Comparison of ENCODE assay signal across 9 cellular contexts in the genomic region with DNA sequence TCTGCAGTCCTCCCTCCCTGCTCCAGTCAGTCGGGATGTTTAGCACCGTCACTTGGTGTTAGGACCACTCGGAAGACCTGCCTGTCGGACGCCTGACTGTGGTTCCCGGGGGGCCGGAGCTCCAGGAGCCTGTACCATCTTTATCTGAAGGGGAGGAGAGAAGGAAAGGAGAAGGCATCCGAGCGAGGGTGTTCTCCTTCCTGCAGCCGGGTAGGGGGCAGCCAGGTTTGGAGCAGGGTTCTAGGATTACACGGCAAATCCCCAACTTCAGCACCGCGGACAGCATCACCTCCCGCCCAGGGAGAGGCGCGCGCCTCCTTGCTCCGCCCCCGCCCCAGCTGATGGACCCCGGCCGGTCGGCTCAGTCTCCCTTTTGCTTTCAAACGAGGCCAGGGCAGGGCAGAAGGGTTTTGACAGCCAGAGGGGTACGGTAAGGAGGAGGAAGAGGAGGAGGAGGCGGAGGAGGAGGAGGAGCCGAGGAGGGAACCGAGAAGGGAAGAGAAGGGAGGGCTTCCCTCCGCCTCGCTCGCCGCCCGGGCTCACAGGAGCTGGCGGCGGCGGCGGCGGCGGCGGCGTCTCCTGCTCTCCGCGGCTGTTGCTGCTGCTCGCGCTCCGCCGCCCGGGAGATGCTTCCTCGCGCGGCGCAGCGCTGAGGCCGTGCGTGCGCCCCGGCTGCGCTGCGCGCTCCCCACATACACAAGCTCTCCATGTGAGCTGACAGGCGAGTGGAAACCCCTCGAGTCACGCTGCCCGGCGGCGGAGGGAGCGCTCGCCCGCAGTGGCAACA. TPM values are rescaled to one million over a fixed set of nuclear protein-coding genes. Genes with fewer than 3 reads are reported as not detected.
DNase-seq lines count a peak whose midpoint lies in the region; ATAC-seq and TF ChIP-seq lines count a peak whose summit lies in the region.
"Had no signal": no experiment of that assay in that cellular context is flagged by ENCODE, and none has a peak within 500 bp of the region (broad histone marks: within the 10 kb centered on the region; RNA-seq: fewer than 3 reads in every experiment).

No MANE protein-coding gene starts in this region.

- peak overlapping the region; percentile 70 for H3K4me3 ChIP-seq in GM23338
- H3K4me3 ChIP-seq in parathyroid adenoma (ENCODE audit: low read depth, low read length) = peak overlapping the region; percentile 52

- H3K27me3 ChIP-seq in GM23338 (ENCODE audit: insufficient read depth) = peaks cover 26% of the 10 kb centered on the region
- H3K27me3 ChIP-seq in parathyroid adenoma (ENCODE audit: control insufficient read depth, insufficient read depth, low read length) = no peaks in the 10 kb centered on the region

- no peak overlapping the region for H3K9ac ChIP-seq in parathyroid adenoma

- H3K79me2 ChIP-seq in GM23338 (replicated peaks; ENCODE audit: insufficient read depth) = no peaks in the 10 kb centered on the region
- H3K79me2 ChIP-seq in parathyroid adenoma = no peaks in the 10 kb centered on the region

- H3K9me3 ChIP-seq in parathyroid adenoma (ENCODE audit: control insufficient read depth, low read length) = no peaks in the 10 kb centered on the region
- H3K9me3 ChIP-seq: neutrophil had no signal

- H3K27me3 Mint-ChIP-seq in GM23338 (ENCODE audit: insufficient read depth, low read depth, poor library complexity) = peaks cover 20% of the 10 kb centered on the region

- DNase-seq in AG20443 (ENCODE audit: low spot score) = peak; percentile 68
- peak; percentile 93 for DNase-seq in GM23338 (ENCODE audit: low spot score)
- peak; percentile 34 for DNase-seq in NCI-H460 (ENCODE audit: extremely low read depth, low read depth)
- peak; percentile 46 for DNase-seq in amniotic stem cell (lab: John Stamatoyannopoulos, UW)
- DNase-seq in left cardiac atrium = peak; percentile 54

- TF ChIP-seq CTCF in GM23338 (conservative IDR thresholded peaks at IDR 0.05; ENCODE audit: low read depth in 2 of 2) (no peak), parathyroid adenoma (IDR thresholded peaks at IDR 0.05) (no peak)

- intact Hi-C loops in left cardiac atrium (cut with DNase I) = no loop called here

- no peaks in the 10 kb centered on the region for H4K20me1 ChIP-seq in GM23338 (replicated peaks; ENCODE audit: insufficient read depth)

- ATAC-seq in GM23338 (peak; percentile 84), left cardiac atrium (peak; percentile 88 to 95), HG02763 (IDR thresholded peaks at IDR 0.05; ENCODE audit: unreplicated experiment) (no peak), GM19455 (IDR thresholded peaks at IDR 0.05; ENCODE audit: unreplicated experiment) (no peak)

- no peak overlapping the region for H3K27ac ChIP-seq in GM23338 (ENCODE audit: low read depth)
- H3K27ac ChIP-seq in parathyroid adenoma = no peak overlapping the region
- H3K27ac ChIP-seq: neutrophil had no signal

- H3K9me3 Mint-ChIP-seq in GM23338 = peaks cover 12% of the 10 kb centered on the region; the same call in 2 of the 3 replicates

- peak overlapping the region; percentile 88 for H3K4me3 Mint-ChIP-seq in GM23338

- H3K36me3 ChIP-seq in GM23338 (ENCODE audit: insufficient read depth) (0 out of 2 replicates have a peak, but pooled peaks cover 7% of the 10 kb centered on the region), parathyroid adenoma (ENCODE audit: control insufficient read depth, insufficient read depth, low read length) (no peaks in the 10 kb centered on the region)
- H3K36me3 ChIP-seq: neutrophil had no signal

- no peaks in the 10 kb centered on the region for H3F3A ChIP-seq in GM23338 (replicated peaks; ENCODE audit: low read depth)

- H3K27ac Mint-ChIP-seq in GM23338 = no peak overlapping the region

- H3K4me1 ChIP-seq in GM23338 (ENCODE audit: insufficient read depth) (peaks cover 7% of the 10 kb centered on the region), parathyroid adenoma (no peaks in the 10 kb centered on the region)

- H3K36me3 Mint-ChIP-seq in GM23338 (ENCODE audit: low read depth) = no peaks in the 10 kb centered on the region

- H3K4me2 ChIP-seq in GM23338 (peak overlapping the region; percentile 84), parathyroid adenoma (ENCODE audit: low read length) (peak overlapping the region; percentile 88)

- H2AFZ ChIP-seq in GM23338 = peak overlapping the region; percentile 92; the same call in 1 of the 2 replicates
- peak overlapping the region; percentile 80 for H2AFZ ChIP-seq in parathyroid adenoma

- peaks cover 15% of the 10 kb centered on the region for H3K4me1 Mint-ChIP-seq in GM23338

- no peaks in the 10 kb centered on the region for H3K9me2 ChIP-seq in GM23338 (ENCODE audit: insufficient read depth)

TF ChIP-seq in GM23338, 12 proteins besides CTCF, POLR2A, EP300 and RAD21:
- no peak for TF ChIP-seq ZNF331 (CRISPR knock-in tag; IDR thresholded peaks at IDR 0.05; ENCODE audit: low read depth)
- TF ChIP-seq CREB1 (CRISPR knock-in tag; IDR thresholded peaks at IDR 0.05; ENCODE audit: low read depth) = peak; percentile 27; the same call in 1 of the 2 replicates
- TF ChIP-seq, protein P1, sequence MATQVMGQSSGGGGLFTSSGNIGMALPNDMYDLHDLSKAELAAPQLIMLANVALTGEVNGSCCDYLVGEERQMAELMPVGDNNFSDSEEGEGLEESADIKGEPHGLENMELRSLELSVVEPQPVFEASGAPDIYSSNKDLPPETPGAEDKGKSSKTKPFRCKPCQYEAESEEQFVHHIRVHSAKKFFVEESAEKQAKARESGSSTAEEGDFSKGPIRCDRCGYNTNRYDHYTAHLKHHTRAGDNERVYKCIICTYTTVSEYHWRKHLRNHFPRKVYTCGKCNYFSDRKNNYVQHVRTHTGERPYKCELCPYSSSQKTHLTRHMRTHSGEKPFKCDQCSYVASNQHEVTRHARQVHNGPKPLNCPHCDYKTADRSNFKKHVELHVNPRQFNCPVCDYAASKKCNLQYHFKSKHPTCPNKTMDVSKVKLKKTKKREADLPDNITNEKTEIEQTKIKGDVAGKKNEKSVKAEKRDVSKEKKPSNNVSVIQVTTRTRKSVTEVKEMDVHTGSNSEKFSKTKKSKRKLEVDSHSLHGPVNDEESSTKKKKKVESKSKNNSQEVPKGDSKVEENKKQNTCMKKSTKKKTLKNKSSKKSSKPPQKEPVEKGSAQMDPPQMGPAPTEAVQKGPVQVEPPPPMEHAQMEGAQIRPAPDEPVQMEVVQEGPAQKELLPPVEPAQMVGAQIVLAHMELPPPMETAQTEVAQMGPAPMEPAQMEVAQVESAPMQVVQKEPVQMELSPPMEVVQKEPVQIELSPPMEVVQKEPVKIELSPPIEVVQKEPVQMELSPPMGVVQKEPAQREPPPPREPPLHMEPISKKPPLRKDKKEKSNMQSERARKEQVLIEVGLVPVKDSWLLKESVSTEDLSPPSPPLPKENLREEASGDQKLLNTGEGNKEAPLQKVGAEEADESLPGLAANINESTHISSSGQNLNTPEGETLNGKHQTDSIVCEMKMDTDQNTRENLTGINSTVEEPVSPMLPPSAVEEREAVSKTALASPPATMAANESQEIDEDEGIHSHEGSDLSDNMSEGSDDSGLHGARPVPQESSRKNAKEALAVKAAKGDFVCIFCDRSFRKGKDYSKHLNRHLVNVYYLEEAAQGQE (IDR thresholded peaks at IDR 0.05; ENCODE audit: unreplicated experiment) = peak; percentile 96
- no peak for TF ChIP-seq JUNB (IDR thresholded peaks at IDR 0.05; ENCODE audit: unreplicated experiment)

RNA-seq across cellular contexts. Expression of a gene that starts 0.7 kb away (rescaled TPM):
- 34.0 and 38.2 TPM in 2 replicates for total RNA-seq in GM23338 (2014; rRNA removed; shearing (Covaris generic))
- 43.9 and 61.3 TPM in 2 replicates for polyA plus RNA-seq in GM23338 (2016; fragmentation: Nextera tagmentation; extraction: Ambion mirVana)
- total RNA-seq in NCI-H460 (2014; rRNA removed; shearing (Covaris generic)) = 0.15 and 0.17 TPM in 2 replicates
- not detected in 2 replicates for polyA plus RNA-seq in NCI-H460 (2014; cell fraction: nucleus; rRNA removed)
- total RNA-seq in left cardiac atrium = 1 to 10 TPM in 1 of 2 donors, under 1 TPM in 1; 0.29 to 1.1 TPM

Comparison
In these comparisons a context has a peak if more than half of its experiments do, and no peak if none do; other contexts are left out.
1. DNase-seq: peak in every context shown above with its lines; median percentile 93 in GM23338; 68 in AG20443; 54 in left cardiac atrium; 46 in amniotic stem cell; 34 in NCI-H460.
2. ATAC-seq: peak in GM23338 (single experiment) and left cardiac atrium (2 of 2); none in HG02763 (single experiment) and GM19455 (single experiment).
3. RNA of a gene that starts 0.7 kb away (total RNA-seq): 34.0 to 38.2 TPM in GM23338; 0.29 to 1.1 TPM in left cardiac atrium and 0.15 to 0.17 TPM in NCI-H460; every median in the first group is over 10 times any median in the second.